2 cellular contexts compared by ENCODE assay signal in the genomic region with DNA sequence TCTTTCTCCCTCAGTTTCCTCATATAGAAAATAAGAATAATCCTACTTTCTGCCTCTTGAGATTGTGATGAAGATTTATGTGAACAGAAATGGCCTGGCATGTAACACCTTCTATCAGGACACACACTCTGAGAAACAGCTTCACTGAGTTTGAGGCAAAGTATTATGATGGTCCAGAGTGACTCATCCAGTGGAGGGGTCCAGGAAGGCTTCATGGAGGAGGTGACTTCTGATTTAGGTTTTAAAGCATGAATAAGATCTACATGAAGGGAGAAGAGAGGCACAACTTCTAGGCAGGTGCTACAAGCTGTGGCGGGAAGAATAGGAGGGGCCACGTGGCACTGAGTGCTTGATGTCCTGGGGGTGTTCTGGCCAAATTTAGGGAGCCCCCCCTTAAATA.
A peak's percentile ranks its signal among the peaks of the same experiment; 100 is the strongest.
TF ChIP-seq lines count a peak whose summit lies in the region.

No MANE protein-coding gene starts in this region.

TF ChIP-seq in A549, 52 proteins besides CTCF, POLR2A, EP300 and RAD21:
- no peak for TF ChIP-seq SREBF2 (IDR thresholded peaks at IDR 0.05)
- peak; percentile 77 for TF ChIP-seq ZFP36 (IDR thresholded peaks at IDR 0.05; ENCODE audit: borderline replicate concordance, partially characterized antibody)
- peak; percentile 25; the same call in 1 of the 2 replicates for TF ChIP-seq E2F6 (IDR thresholded peaks at IDR 0.05; ENCODE audit: borderline replicate concordance, low read depth)
TF ChIP-seq in A549: peak in this region for 2.

TF ChIP-seq in K562, 482 proteins besides CTCF, POLR2A, EP300 and RAD21:
- TF ChIP-seq, protein P1, sequence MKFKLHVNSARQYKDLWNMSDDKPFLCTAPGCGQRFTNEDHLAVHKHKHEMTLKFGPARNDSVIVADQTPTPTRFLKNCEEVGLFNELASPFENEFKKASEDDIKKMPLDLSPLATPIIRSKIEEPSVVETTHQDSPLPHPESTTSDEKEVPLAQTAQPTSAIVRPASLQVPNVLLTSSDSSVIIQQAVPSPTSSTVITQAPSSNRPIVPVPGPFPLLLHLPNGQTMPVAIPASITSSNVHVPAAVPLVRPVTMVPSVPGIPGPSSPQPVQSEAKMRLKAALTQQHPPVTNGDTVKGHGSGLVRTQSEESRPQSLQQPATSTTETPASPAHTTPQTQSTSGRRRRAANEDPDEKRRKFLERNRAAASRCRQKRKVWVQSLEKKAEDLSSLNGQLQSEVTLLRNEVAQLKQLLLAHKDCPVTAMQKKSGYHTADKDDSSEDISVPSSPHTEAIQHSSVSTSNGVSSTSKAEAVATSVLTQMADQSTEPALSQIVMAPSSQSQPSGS (CRISPR knock-in tag; IDR thresholded peaks at IDR 0.05) = no peak
- peak; percentile 53 for TF ChIP-seq RBM25 (IDR thresholded peaks at IDR 0.05; ENCODE audit: low read depth, low read length, severe bottlenecking)
- peak; percentile 73 for TF ChIP-seq L3MBTL2 (IDR thresholded peaks at IDR 0.05)
- TF ChIP-seq MXD1 (CRISPR knock-in tag; IDR thresholded peaks at IDR 0.05; ENCODE audit: borderline replicate concordance, poor library complexity, severe bottlenecking) = no peak
- no peak for TF ChIP-seq COPS2 (conservative IDR thresholded peaks at IDR 0.05)
- TF ChIP-seq ZNF584 (CRISPR knock-in tag; IDR thresholded peaks at IDR 0.05; ENCODE audit: low read depth) = no peak
- TF ChIP-seq FUS (optimal IDR thresholded peaks at IDR 0.05; ENCODE audit: low read depth, low read length) = no peak
- TF ChIP-seq BCL6 (CRISPR knock-in tag; IDR thresholded peaks at IDR 0.05) = no peak
- peak; percentile 87 for TF ChIP-seq ZFP36 (IDR thresholded peaks at IDR 0.05; ENCODE audit: low read depth, low read length, partially characterized antibody)
- no peak for TF ChIP-seq PTRF (tag; IDR thresholded peaks at IDR 0.05)
